13 cellular contexts compared by ENCODE assay signal in genomic region chr15:39657714-39658113, GRCh38.
DNase-seq lines count a peak whose midpoint lies in the region; ATAC-seq lines count a peak whose summit lies in the region.
"Had no signal": no experiment of that assay in that cellular context is flagged by ENCODE, and none has a peak within 500 bp of the region (broad histone marks: within the 10 kb centered on the region; RNA-seq: fewer than 3 reads in every experiment).

No MANE protein-coding gene starts in this region.

- DNase-seq in AG20443 (ENCODE audit: low spot score): peak; percentile 58
- DNase-seq in RKO (ENCODE audit: low spot score): peak; percentile 14
- DNase-seq in dermis blood vessel endothelial cell: peak; percentile 60
- peak; percentile 45 for DNase-seq in kidney tubule cell (ENCODE audit: low spot score)
- no peak for DNase-seq in Ammon's horn (ENCODE audit: low spot score)
- no peak for DNase-seq in NCI-H2029 (lab: John Stamatoyannopoulos, UW)
- DNase-seq: activated CD4-positive, alpha-beta T cell treated with anti-CD3 and anti-CD28 coated beads, Interleukin-2, amount 50 U/mL, for 4 hours; adrenal gland; DND-41; glutamatergic neuron had no signal

- no peak for ATAC-seq in esophagus mucosa
- ATAC-seq in HG03521 (IDR thresholded peaks at IDR 0.05; ENCODE audit: unreplicated experiment): no peak
- ATAC-seq: GM23338 had no signal

Comparison
In these comparisons a context has a peak if more than half of its experiments do, and no peak if none do; other contexts are left out.
1. DNase-seq: peak in AG20443 (single experiment), RKO (single experiment), dermis blood vessel endothelial cell (single experiment) and kidney tubule cell (single experiment); none in Ammon's horn (single experiment) and NCI-H2029 (single experiment).